Comparison of ENCODE assay signal across 8 cellular contexts in the genomic region with DNA sequence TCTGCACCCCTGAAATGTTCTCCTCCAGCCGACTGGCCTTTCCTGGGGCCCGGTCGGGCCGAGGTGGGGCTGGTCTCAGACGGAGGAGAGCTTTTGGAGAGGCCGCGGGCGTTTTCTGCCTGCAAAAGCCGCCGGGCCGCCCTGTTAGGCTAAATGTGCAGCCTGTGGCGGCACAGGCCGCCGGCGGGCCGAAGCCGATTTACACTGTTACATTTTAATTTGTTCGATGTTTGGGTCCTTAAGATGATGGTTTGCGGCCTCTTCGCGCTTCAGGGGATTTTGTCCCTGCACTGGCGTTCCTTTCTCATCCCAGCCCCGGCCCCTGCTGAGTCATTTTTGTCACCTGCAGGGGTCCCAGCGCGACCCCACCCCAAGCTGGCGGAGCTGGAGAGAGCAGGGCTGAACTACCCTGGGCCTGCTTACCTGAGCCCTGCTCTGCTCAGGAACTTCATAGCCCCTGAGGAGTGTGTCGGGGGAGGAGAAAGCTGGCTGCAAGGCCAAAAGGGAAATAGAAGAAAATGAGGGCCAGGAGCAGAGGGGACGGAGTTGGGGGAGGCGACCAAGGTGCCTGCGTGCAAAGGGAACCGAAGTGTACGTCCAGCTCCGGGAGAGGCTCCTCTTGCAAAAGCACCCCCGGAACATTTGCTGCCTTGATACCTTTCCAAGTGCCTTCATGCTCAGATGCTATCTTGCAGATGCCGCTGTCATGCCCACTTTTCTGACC. TPM values are rescaled to one million over a fixed set of nuclear protein-coding genes. Genes with fewer than 3 reads are reported as not detected.
DNase-seq lines count a peak whose midpoint lies in the region; ATAC-seq and TF ChIP-seq lines count a peak whose summit lies in the region.

No MANE protein-coding gene starts in this region.

- H3K9me3 ChIP-seq in neutrophil, result no peaks in the 10 kb centered on the region

- peak overlapping the region; percentile 88 for H3K27ac Mint-ChIP-seq in activated CD8-positive, alpha-beta T cell treated with anti-CD3 and anti-CD28 coated beads for 36 hours

- CTCF ChIA-PET in activated CD8-positive, alpha-beta T cell treated with anti-CD3 and anti-CD28 coated beads for 36 hours (lab: Charles Lee), result interaction anchor here (1.0 to 4.7 kb wide), 3 partner anchors 9 to 45 kb away, joined by 3 to 46 read pairs (median 4); no protein-coding TSS in a partner anchor

- intact Hi-C loops in activated CD8-positive, alpha-beta T cell treated with anti-CD3 and anti-CD28 coated beads for 36 hours (cut with micrococcal nuclease), result no loop called here

- no peaks in the 10 kb centered on the region for H3K27me3 ChIP-seq in neutrophil

- no peaks in the 10 kb centered on the region for H3K9me3 Mint-ChIP-seq in activated CD8-positive, alpha-beta T cell treated with anti-CD3 and anti-CD28 coated beads for 36 hours

- H3K36me3 Mint-ChIP-seq in activated CD8-positive, alpha-beta T cell treated with anti-CD3 and anti-CD28 coated beads for 36 hours (ENCODE audit: low read depth), result peaks cover 21% of the 10 kb centered on the region

- H3K4me3 ChIP-seq in fibroblast of villous mesenchyme (ENCODE audit: low read depth, low read length) (peak overlapping the region; percentile 54), neutrophil (ENCODE audit: low read depth in 1 of 2, low read length in 1 of 2) (peak overlapping the region; percentile 69 to 72)

- TF ChIP-seq CTCF in activated CD8-positive, alpha-beta T cell treated with anti-CD3 and anti-CD28 coated beads for 36 hours (IDR thresholded peaks at IDR 0.05), result no peak
- no peak for TF ChIP-seq CTCF in fibroblast of villous mesenchyme (IDR thresholded peaks at IDR 0.05; ENCODE audit: insufficient read depth, low read depth, low read length)
- TF ChIP-seq CTCF in neutrophil (IDR thresholded peaks at IDR 0.05), result no peak

- H3K36me3 ChIP-seq in neutrophil, result no peaks in the 10 kb centered on the region

- POLR2A ChIA-PET in activated CD8-positive, alpha-beta T cell treated with anti-CD3 and anti-CD28 coated beads for 36 hours (lab: Charles Lee), result interaction anchor here (0.6 to 2.2 kb wide), 3 partner anchors 12 to 152 kb away, joined by 3 to 7 read pairs (median 4); partner anchors contain the start of gene SYAP1

- H3K4me1 Mint-ChIP-seq in activated CD8-positive, alpha-beta T cell treated with anti-CD3 and anti-CD28 coated beads for 36 hours (ENCODE audit: low read depth), result peaks cover 20% of the 10 kb centered on the region

- ATAC-seq in GM19351 (IDR thresholded peaks at IDR 0.05; ENCODE audit: unreplicated experiment) (peak; percentile 18), GM21390 (IDR thresholded peaks at IDR 0.05; ENCODE audit: unreplicated experiment) (no peak)
- ATAC-seq in activated CD8-positive, alpha-beta T cell treated with anti-CD3 and anti-CD28 coated beads for 36 hours, result no peak

- no peaks in the 10 kb centered on the region for H3K27me3 Mint-ChIP-seq in activated CD8-positive, alpha-beta T cell treated with anti-CD3 and anti-CD28 coated beads for 36 hours

- peak overlapping the region; percentile 94 for H3K4me3 Mint-ChIP-seq in activated CD8-positive, alpha-beta T cell treated with anti-CD3 and anti-CD28 coated beads for 36 hours

- DNase-seq in Ammon's horn (ENCODE audit: low spot score) (peak; percentile 24), Kasumi-1 (lab: John Stamatoyannopoulos, UW) (peak; percentile 30 to 46), fibroblast of villous mesenchyme (ENCODE audit: low read depth) (no peak), LoVo (ENCODE audit: low spot score) (no peak)
- DNase-seq in activated CD8-positive, alpha-beta T cell treated with anti-CD3 and anti-CD28 coated beads for 36 hours, result peak; percentile 26

- peaks cover 11 to 18% of the 10 kb centered on the region in 2 experiments for H3K4me1 ChIP-seq in neutrophil (ENCODE audit: control insufficient read depth in 1 of 2, insufficient read depth in 1 of 2, low read depth in 1 of 2, low read length in 1 of 2)

- H3K27ac ChIP-seq in neutrophil, result peak overlapping the region; percentile 88

RNA-seq across cellular contexts. Expression of gene RBBP7, which starts 0.9 kb away (rescaled TPM):
- 100 to 1,000 TPM; 197 to 201 TPM for total RNA-seq in activated CD8-positive, alpha-beta T cell treated with anti-CD3 and anti-CD28 coated beads for 36 hours
- 123 and 124 TPM in 2 replicates for total RNA-seq in fibroblast of villous mesenchyme

Comparison
In these comparisons a context has a peak if more than half of its experiments do, and no peak if none do; other contexts are left out.
1. DNase-seq: peak in Ammon's horn (single experiment), Kasumi-1 (2 of 2) and activated CD8-positive, alpha-beta T cell treated with anti-CD3 and anti-CD28 coated beads for 36 hours (single experiment); none in fibroblast of villous mesenchyme (single experiment) and LoVo (single experiment).